ENCODE assay signal across 7 cellular contexts in the genomic region with DNA sequence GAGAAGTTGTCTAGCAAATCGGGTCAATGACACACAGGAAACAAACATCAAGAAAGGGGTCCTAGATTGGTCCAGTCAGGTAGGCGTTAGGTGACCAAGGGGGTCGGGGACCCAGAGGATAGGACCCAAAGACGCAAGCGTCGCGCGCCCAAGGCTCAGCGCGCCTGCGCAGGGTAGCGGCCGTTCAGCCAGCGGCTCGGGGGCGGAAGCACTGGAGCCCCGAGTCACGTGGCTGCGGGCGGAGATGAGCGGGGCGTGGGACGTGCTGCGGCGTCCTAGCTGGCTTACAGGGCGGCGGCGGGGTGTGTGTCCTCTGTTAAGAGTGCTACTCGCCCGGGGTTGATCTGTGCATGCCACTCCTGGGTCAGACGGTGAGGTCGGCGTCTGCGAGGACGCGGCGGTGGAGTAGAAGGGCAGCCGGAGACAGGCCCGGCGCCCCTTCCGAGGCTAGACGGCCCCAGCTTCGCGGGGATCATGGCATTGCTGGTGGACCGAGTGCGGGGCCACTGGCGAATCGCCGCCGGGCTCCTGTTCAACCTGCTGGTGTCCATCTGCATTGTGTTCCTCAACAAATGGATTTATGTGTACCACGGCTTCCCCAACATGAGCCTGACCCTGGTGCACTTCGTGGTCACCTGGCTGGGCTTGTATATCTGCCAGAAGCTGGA. TPM values are rescaled to one million over a fixed set of nuclear protein-coding genes. Genes with fewer than 3 reads are reported as not detected.
DNase-seq lines count a peak whose midpoint lies in the region; ATAC-seq and TF ChIP-seq lines count a peak whose summit lies in the region.

A gene (plus strand): TSS at position 273 of the 668 bp plus-strand sequence. CDS start 202 bp downstream, at position 475.

- TF ChIP-seq CTCF in astrocyte of the cerebellum (IDR thresholded peaks at IDR 0.05; ENCODE audit: low read depth, low read length, missing control alignments): no peak

- H3K4me3 Mint-ChIP-seq in T-helper 2 cell treated with Interferon-gamma antibody and Interleukin-4, amounts not matched to agents 5 μg/mL and 100 μg/mL, for 36 hours: peak within 1 kb of the TSS; percentile 98

- DNase-seq in NCI-H187 treated with DMSO at 0.1 percent for 48 hours (lab: John Stamatoyannopoulos, UW) (peak; percentile 80), astrocyte of the cerebellum (ENCODE audit: low read depth) (peak; percentile 24), hippocampal formation (lab: John Stamatoyannopoulos, UW) (peak; percentile 92 to 94), renal cortical epithelial cell (ENCODE audit: low read depth) (peak; percentile 62)
- peak; percentile 95 for DNase-seq in T-helper 2 cell treated with Interferon-gamma antibody and Interleukin-4, amounts not matched to agents 5 μg/mL and 100 μg/mL, for 36 hours (ENCODE audit: low spot score)

- in situ Hi-C loops in astrocyte of the cerebellum (cut with HindIII; ENCODE audit: low sequenced_read_pairs): no loop called here

- H3K4me1 Mint-ChIP-seq in T-helper 2 cell treated with Interferon-gamma antibody and Interleukin-4, amounts not matched to agents 5 μg/mL and 100 μg/mL, for 36 hours (ENCODE audit: low read depth): peaks cover 47% of the 10 kb centered on the region

- peaks cover 26% of the 10 kb centered on the region for H3K36me3 Mint-ChIP-seq in T-helper 2 cell treated with Interferon-gamma antibody and Interleukin-4, amounts not matched to agents 5 μg/mL and 100 μg/mL, for 36 hours (ENCODE audit: low read depth)

- peak; percentile 97 for ATAC-seq in GM18502 (IDR thresholded peaks at IDR 0.05; ENCODE audit: poor library complexity, unreplicated experiment)
- ATAC-seq in HG02943 (IDR thresholded peaks at IDR 0.05; ENCODE audit: low read depth, unreplicated experiment): peak; percentile 98

- H3K27me3 Mint-ChIP-seq in T-helper 2 cell treated with Interferon-gamma antibody and Interleukin-4, amounts not matched to agents 5 μg/mL and 100 μg/mL, for 36 hours (ENCODE audit: low read depth): no peaks in the 10 kb centered on the region

- H3K4me3 ChIP-seq in astrocyte of the cerebellum (ENCODE audit: low read depth, low read length): peak within 1 kb of the TSS; percentile 63

- H3K9me3 Mint-ChIP-seq in T-helper 2 cell treated with Interferon-gamma antibody and Interleukin-4, amounts not matched to agents 5 μg/mL and 100 μg/mL, for 36 hours: no peaks in the 10 kb centered on the region

- peak within 1 kb of the TSS; percentile 92 for H3K27ac Mint-ChIP-seq in T-helper 2 cell treated with Interferon-gamma antibody and Interleukin-4, amounts not matched to agents 5 μg/mL and 100 μg/mL, for 36 hours

RNA-seq across cellular contexts. Expression of the gene that starts here (rescaled TPM):
- 4.5 and 7.0 TPM in 2 replicates for total RNA-seq in renal cortical epithelial cell

Comparison
In these comparisons a context has a peak if more than half of its experiments do, and no peak if none do; other contexts are left out.
1. Peak in every context shown above with its lines: DNase-seq, ATAC-seq and H3K4me3 ChIP-seq.
2. DNase-seq: peak in every context shown above with its lines; median percentile 95 in T-helper 2 cell treated with Interferon-gamma antibody and Interleukin-4, amounts not matched to agents 5 μg/mL and 100 μg/mL, for 36 hours; 93 in hippocampal formation; 80 in NCI-H187 treated with DMSO at 0.1 percent for 48 hours; 62 in renal cortical epithelial cell; 24 in astrocyte of the cerebellum.